ENCODE assay signal across 34 cellular contexts in the genomic region with DNA sequence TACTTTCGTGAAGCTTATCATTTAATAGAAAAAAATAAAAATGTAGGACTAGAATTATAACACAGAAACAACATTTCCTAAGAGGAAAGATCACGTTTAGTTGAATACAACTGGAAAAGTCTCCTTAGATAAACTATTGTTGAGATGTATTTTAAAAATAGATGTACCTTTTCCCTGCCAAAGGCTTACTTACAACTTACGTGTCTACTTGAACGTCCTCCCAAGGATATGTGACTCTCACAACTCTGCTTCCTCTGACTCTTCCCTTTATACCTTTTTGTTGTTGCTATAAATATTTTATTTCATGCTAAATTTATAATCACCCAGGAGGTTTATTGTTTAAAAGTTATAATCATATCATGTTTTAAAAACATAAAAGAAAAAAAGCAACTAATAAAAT.
"Had no signal": no experiment of that assay in that cellular context is flagged by ENCODE, and none has a peak within 500 bp of the region (broad histone marks: within the 10 kb centered on the region; RNA-seq: fewer than 3 reads in every experiment).

No MANE protein-coding gene starts in this region.

- H3K9me3 ChIP-seq: MG63 had no signal

- H3K9ac ChIP-seq: KMS-11 had no signal

- H3K4me3 ChIP-seq: MG63 had no signal

- H3K27ac ChIP-seq: KMS-11 had no signal

- DNase-seq: Kasumi-1, MG63, MM.1S, MV-4-11, NCI-H1048, NCI-H1092, NCI-H1092 treated with DMSO at 0.1 percent for 48 hours, NCI-H1105, NCI-H1105 treated with DMSO at 0.1 percent for 48 hours, NCI-H1417, NCI-H1417 treated with DMSO at 0.1 percent for 48 hours, NCI-H1436, NCI-H1436 treated with DMSO at 0.1 percent for 48 hours, NCI-H146, NCI-H1694, NCI-H1694 treated with DMSO at 0.1 percent for 48 hours, NCI-H187, NCI-H187 treated with DMSO at 0.1 percent for 48 hours, NCI-H1930, NCI-H2029, NCI-H2029 treated with DMSO at 0.1 percent for 48 hours, NCI-H2081, NCI-H2081 treated with DMSO at 0.1 percent for 48 hours, NCI-H2107, NCI-H2171, NCI-H2171 treated with DMSO at 0.1 percent for 48 hours, NCI-H2227 treated with DMSO at 0.1 percent for 48 hours, NCI-H226, NCI-H345, NCI-H446, NCI-H446 treated with DMSO at 0.1 percent for 48 hours, NCI-H510A, NCI-H510A treated with DMSO at 0.1 percent for 48 hours had no signal

- H3K36me3 ChIP-seq: MG63 had no signal

- H3K27me3 ChIP-seq: MG63 had no signal

- H3K4me2 ChIP-seq: KMS-11 had no signal
